In genomic region chr1:53588053-53588779, GRCh38 we compare ENCODE assay signal across 15 cellular contexts.
"Had no signal": no experiment of that assay in that cellular context is flagged by ENCODE, and none has a peak within 500 bp of the region (broad histone marks: within the 10 kb centered on the region; RNA-seq: fewer than 3 reads in every experiment).

No MANE protein-coding gene starts in this region.

- H3K27ac Mint-ChIP-seq: activated naive CD8-positive, alpha-beta T cell treated with anti-CD3 and anti-CD28 coated beads, Interleukin-2, amount 50 U/mL, for 24 hours; progenitor cell of endocrine pancreas; WTC11 had no signal

- H3K36me3 ChIP-seq: gastroesophageal sphincter, neutrophil, uterus had no signal

- H3K27me3 ChIP-seq: gastroesophageal sphincter, neutrophil, testis, uterus had no signal

- H3K9me3 Mint-ChIP-seq: activated naive CD8-positive, alpha-beta T cell treated with anti-CD3 and anti-CD28 coated beads, Interleukin-2, amount 50 U/mL, for 24 hours; activated T-cell treated with anti-CD3 and anti-CD28 coated beads, Interleukin-2, amount 50 U/mL, for 4 hours; WTC11 had no signal

- H3K4me1 ChIP-seq: gastroesophageal sphincter, uterus had no signal

- H3K4me3 ChIP-seq: gastroesophageal sphincter, SK-N-MC, testis, uterus had no signal

- H3K27ac ChIP-seq: gastroesophageal sphincter, neutrophil, SK-N-MC, testis, uterus had no signal

- H3K36me3 Mint-ChIP-seq: WTC11 had no signal

- H3K9me3 ChIP-seq: gastroesophageal sphincter, neutrophil, testis, uterus had no signal

- H3K4me3 Mint-ChIP-seq: activated naive CD8-positive, alpha-beta T cell treated with anti-CD3 and anti-CD28 coated beads, Interleukin-2, amount 50 U/mL, for 24 hours; activated T-cell treated with anti-CD3 and anti-CD28 coated beads, Interleukin-2, amount 50 U/mL, for 4 hours; WTC11 had no signal

- ATAC-seq: activated naive CD8-positive, alpha-beta T cell treated with anti-CD3 and anti-CD28 coated beads, Interleukin-2, amount 50 U/mL, for 24 hours; activated T-cell treated with anti-CD3 and anti-CD28 coated beads, Interleukin-2, amount 50 U/mL, for 4 hours; gastroesophageal sphincter; stimulated activated naive CD8-positive, alpha-beta T cell treated with anti-CD3 and anti-CD28 coated beads, Interleukin-15, Interleukin-2, amounts not matched to agents 100 U/mL and 50 U/mL, for 24 hours; WTC11 had no signal

- DNase-seq: activated CD4-positive, alpha-beta T cell treated with anti-CD3 and anti-CD28 coated beads for 48 hours; activated naive CD8-positive, alpha-beta T cell treated with anti-CD3 and anti-CD28 coated beads, Interleukin-2, amount 50 U/mL, for 24 hours; activated T-cell treated with anti-CD3 and anti-CD28 coated beads, Interleukin-2, amount 50 U/mL, for 4 hours; cortex of kidney; effector memory CD4-positive, alpha-beta T cell; kidney glomerular epithelial cell; stimulated activated CD4-positive, alpha-beta T cell treated with anti-CD3 and anti-CD28 coated beads, Interleukin-12 subunit alpha, Interleukin-12 subunit beta, amount 100 ng/mL, for 4 hours; stimulated activated naive CD8-positive, alpha-beta T cell treated with anti-CD3 and anti-CD28 coated beads, Interleukin-15, Interleukin-2, amounts not matched to agents 100 U/mL and 50 U/mL, for 24 hours; testis; uterus had no signal
